Comparison of ENCODE assay signal across 21 cellular contexts in the genomic region with DNA sequence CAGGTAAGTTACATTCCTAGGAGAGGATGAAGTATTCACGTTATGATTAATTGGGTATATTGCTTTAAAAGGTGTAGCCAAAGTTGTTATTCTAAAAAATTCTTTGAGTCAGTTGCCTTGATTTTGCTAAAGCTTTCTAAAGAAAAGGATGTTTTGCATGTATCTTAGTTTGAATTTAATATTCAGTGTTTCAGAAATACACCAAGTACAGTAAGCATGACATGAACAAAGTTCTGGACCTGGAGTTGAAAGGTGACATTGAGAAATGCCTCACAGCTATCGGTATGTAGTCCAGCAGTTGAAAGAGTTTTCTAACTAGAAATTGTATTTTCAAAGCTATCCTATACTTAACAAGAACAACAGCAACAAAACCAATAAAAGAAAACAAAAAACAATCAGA.
"Had no signal": no experiment of that assay in that cellular context is flagged by ENCODE, and none has a peak within 500 bp of the region (broad histone marks: within the 10 kb centered on the region; RNA-seq: fewer than 3 reads in every experiment).

No MANE protein-coding gene starts in this region.

- H3K4me3 ChIP-seq: body of pancreas, lower lobe of right lung, right atrium auricular region, suprapubic skin, upper lobe of left lung had no signal

- H3K27me3 ChIP-seq: body of pancreas, right atrium auricular region, suprapubic skin, upper lobe of left lung had no signal

- ATAC-seq: body of pancreas; left cardiac atrium; lower lobe of right lung; stimulated activated naive CD8-positive, alpha-beta T cell treated with anti-CD3 and anti-CD28 coated beads, Interleukin-15, Interleukin-2, amounts not matched to agents 100 U/mL and 50 U/mL, for 24 hours had no signal

- H3K4me1 ChIP-seq: body of pancreas, lower lobe of right lung, right atrium auricular region had no signal

- H3K27ac Mint-ChIP-seq: activated naive CD4-positive, alpha-beta T cell treated with anti-CD3 and anti-CD28 coated beads for 36 hours had no signal

- H3K27ac ChIP-seq: body of pancreas, lower lobe of right lung, right atrium auricular region, suprapubic skin, upper lobe of left lung had no signal

- H3K9me3 ChIP-seq: body of pancreas, lower lobe of right lung, right atrium auricular region, suprapubic skin, upper lobe of left lung had no signal

- H3K9me3 Mint-ChIP-seq: activated naive CD4-positive, alpha-beta T cell treated with anti-CD3 and anti-CD28 coated beads for 36 hours had no signal

- H3K4me3 Mint-ChIP-seq: activated naive CD4-positive, alpha-beta T cell treated with anti-CD3 and anti-CD28 coated beads for 36 hours had no signal

- DNase-seq: activated CD4-positive, alpha-beta T cell treated with anti-CD3 and anti-CD28 coated beads for 4 hours; activated CD8-positive, alpha-beta memory T cell treated with anti-CD3 and anti-CD28 coated beads, Interleukin-2, amount 50 U/mL, for 48 hours; activated naive CD4-positive, alpha-beta T cell treated with anti-CD3 and anti-CD28 coated beads for 36 hours; amniotic stem cell; body of pancreas; central memory CD4-positive, alpha-beta T cell; cortex of kidney; effector CD8-positive, alpha-beta T cell; foreskin melanocyte; left cardiac atrium; lower lobe of right lung; midbrain; posterior cingulate gyrus; SHP77 treated with DMSO at 0.1 percent for 48 hours; stimulated activated CD4-positive, alpha-beta T cell treated with anti-CD3 and anti-CD28 coated beads, Interleukin-4, amount 100 ng/mL, for 4 hours; stimulated activated CD8-positive, alpha-beta memory T cell treated with anti-CD3 and anti-CD28 coated beads, Interleukin-4, amount 100 ng/mL, for 48 hours; stimulated activated naive CD8-positive, alpha-beta T cell treated with anti-CD3 and anti-CD28 coated beads, Interleukin-15, Interleukin-2, amounts not matched to agents 100 U/mL and 50 U/mL, for 24 hours; T-helper 2 cell; upper lobe of left lung had no signal
